In the genomic region with DNA sequence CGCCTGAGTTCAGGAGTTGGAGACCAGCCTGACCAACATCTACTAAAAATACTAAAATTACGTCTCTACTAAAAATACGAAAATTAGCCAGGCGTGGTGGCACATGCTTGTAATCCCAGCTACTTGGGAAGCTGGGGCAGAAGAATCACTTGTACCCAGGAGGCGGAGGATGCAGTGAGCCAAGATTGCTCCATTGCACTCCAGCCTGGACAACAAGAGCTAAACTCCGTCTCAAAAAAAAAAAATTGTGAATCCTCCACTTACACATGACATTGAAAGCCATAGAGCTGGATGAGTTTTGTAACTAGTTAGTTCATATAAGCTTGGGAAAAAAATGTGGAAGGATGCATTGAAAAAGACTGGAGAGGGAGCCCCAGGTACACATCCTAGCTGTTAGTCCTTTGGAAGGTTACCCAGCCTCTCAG, we compare ENCODE assay signal across 8 cellular contexts.
DNase-seq lines count a peak whose midpoint lies in the region; ATAC-seq, FAIRE-seq and TF ChIP-seq lines count a peak whose summit lies in the region.

No MANE protein-coding gene starts in this region.

- H3K36me3 ChIP-seq in muscle layer of colon (ENCODE audit: insufficient read depth, low read length), result peaks cover 17% of the 10 kb centered on the region

- no peak for FAIRE-seq in HTR-8/SVneo (lab: Jason Lieb, UNC)

- peaks cover 19% of the 10 kb centered on the region for H3K4me1 ChIP-seq in muscle layer of colon (ENCODE audit: insufficient read depth, low read length)

- no peaks in the 10 kb centered on the region for H3K9me3 ChIP-seq in muscle layer of colon (ENCODE audit: low read length)

- peaks cover 6% of the 10 kb centered on the region for H3K27me3 Mint-ChIP-seq in stimulated activated naive CD8-positive, alpha-beta T cell treated with anti-CD3 and anti-CD28 coated beads, Interleukin-15, Interleukin-2, amounts not matched to agents 100 ng/mL and 50 ng/mL, for 24 hours

- TF ChIP-seq CTCF in cardiac fibroblast (IDR thresholded peaks at IDR 0.05; ENCODE audit: low read depth, low read length), result no peak

- H3K27ac ChIP-seq in muscle layer of colon (ENCODE audit: low read depth, low read length), result peak overlapping the region; percentile 25

- H3K27ac Mint-ChIP-seq in stimulated activated naive CD8-positive, alpha-beta T cell treated with anti-CD3 and anti-CD28 coated beads, Interleukin-15, Interleukin-2, amounts not matched to agents 100 ng/mL and 50 ng/mL, for 24 hours, result peak overlapping the region; percentile 88

- no peak for ATAC-seq in stimulated activated naive CD8-positive, alpha-beta T cell treated with anti-CD3 and anti-CD28 coated beads, Interleukin-15, Interleukin-2, amounts not matched to agents 100 U/mL and 50 U/mL, for 24 hours
- ATAC-seq in HG02610 (IDR thresholded peaks at IDR 0.05; ENCODE audit: unreplicated experiment), result no peak

- H3K4me3 ChIP-seq in cardiac fibroblast (replicated peaks in 1 of 2; ENCODE audit: low read depth in 2 of 2, low read length in 2 of 2) (peak overlapping the region; percentile 39 to 91), muscle layer of colon (ENCODE audit: low read depth in 1 of 2, low read length in 2 of 2) (peak overlapping the region; percentile 4 to 96)

- no peaks in the 10 kb centered on the region for H3K9me3 Mint-ChIP-seq in stimulated activated naive CD8-positive, alpha-beta T cell treated with anti-CD3 and anti-CD28 coated beads, Interleukin-15, Interleukin-2, amounts not matched to agents 100 ng/mL and 50 ng/mL, for 24 hours

- peak overlapping the region; percentile 56 for H3K9ac ChIP-seq in muscle layer of colon (ENCODE audit: low read length)

- H3K27me3 ChIP-seq in muscle layer of colon (ENCODE audit: control insufficient read depth in 1 of 2, insufficient read depth in 2 of 2, low read length in 2 of 2), result no peaks in the 10 kb centered on the region

- H3K4me1 Mint-ChIP-seq in stimulated activated naive CD8-positive, alpha-beta T cell treated with anti-CD3 and anti-CD28 coated beads, Interleukin-15, Interleukin-2, amounts not matched to agents 100 ng/mL and 50 ng/mL, for 24 hours (ENCODE audit: low read depth), result peaks cover 29% of the 10 kb centered on the region

- H3K4me3 Mint-ChIP-seq in stimulated activated naive CD8-positive, alpha-beta T cell treated with anti-CD3 and anti-CD28 coated beads, Interleukin-15, Interleukin-2, amounts not matched to agents 100 ng/mL and 50 ng/mL, for 24 hours, result peak overlapping the region; percentile 100

- peaks cover 21% of the 10 kb centered on the region for H3K36me3 Mint-ChIP-seq in stimulated activated naive CD8-positive, alpha-beta T cell treated with anti-CD3 and anti-CD28 coated beads, Interleukin-15, Interleukin-2, amounts not matched to agents 100 ng/mL and 50 ng/mL, for 24 hours (ENCODE audit: low read depth)

- no peak for DNase-seq in stimulated activated naive CD8-positive, alpha-beta T cell treated with anti-CD3 and anti-CD28 coated beads, Interleukin-15, Interleukin-2, amounts not matched to agents 100 U/mL and 50 U/mL, for 24 hours
- no peak for DNase-seq in cardiac fibroblast (ENCODE audit: low read depth in 2 of 2)
- DNase-seq in superior temporal gyrus (ENCODE audit: extremely low spot score), result no peak
- DNase-seq in HTR-8/SVneo (ENCODE audit: insufficient read length, low spot score), result no peak
- DNase-seq in hepatic stellate cell (ENCODE audit: low spot score), result no peak
